In genomic region chr4:40856836-40857362, GRCh38 we compare ENCODE assay signal across 8 cellular contexts.
DNase-seq lines count a peak whose midpoint lies in the region; ATAC-seq and TF ChIP-seq lines count a peak whose summit lies in the region.

No MANE protein-coding gene starts in this region.

- H2AK5ac ChIP-seq in trophoblast cell (ENCODE audit: low read length), result no peak overlapping the region

- no peak overlapping the region for H3K14ac ChIP-seq in trophoblast cell (ENCODE audit: low read length)

- no peak overlapping the region for H2AFZ ChIP-seq in trophoblast cell (ENCODE audit: insufficient read depth, low read length, poor library complexity)

- no peak for TF ChIP-seq POLR2A in vagina (IDR thresholded peaks at IDR 0.05)

- no peak overlapping the region for H3K23ac ChIP-seq in trophoblast cell (ENCODE audit: low read length)

- CTCF ChIA-PET in AG04449 (lab: Yijun Ruan, JAX), result interaction anchor here (2.0 to 3.1 kb wide), 2 partner anchors 16 kb away, joined by 7 to 24 read pairs; no protein-coding TSS in a partner anchor

- H3K9ac ChIP-seq in trophoblast cell (ENCODE audit: low read length), result no peak overlapping the region

- peak; percentile 92 for ATAC-seq in GM19035 (IDR thresholded peaks at IDR 0.05; ENCODE audit: unreplicated experiment)
- ATAC-seq in HG03196 (IDR thresholded peaks at IDR 0.05; ENCODE audit: unreplicated experiment), result peak; percentile 83
- peak; percentile 99 for ATAC-seq in Right ventricle myocardium superior (ENCODE audit: poor library complexity)

- H4K12ac ChIP-seq in trophoblast cell (ENCODE audit: low read depth, low read length), result no peak overlapping the region

- no peak overlapping the region for H2BK12ac ChIP-seq in trophoblast cell (ENCODE audit: low read length)

- TF ChIP-seq CTCF in AG04449 (IDR thresholded peaks at IDR 0.05; ENCODE audit: insufficient read depth, low read length, missing control alignments) (no peak), vagina (IDR thresholded peaks at IDR 0.05) (no peak)

- H3K36me3 ChIP-seq in trophoblast cell (ENCODE audit: control insufficient read depth in 1 of 2, insufficient read depth in 2 of 2, low read length in 2 of 2) (peaks cover 3 to 13% of the 10 kb centered on the region in 2 experiments), vagina (no peaks in the 10 kb centered on the region)

- H3K4me3 ChIP-seq in AG04449 (ENCODE audit: low read depth, low read length) (peak overlapping the region; percentile 48), trophoblast cell (ENCODE audit: low read depth, low read length) (peak overlapping the region; percentile 63), vagina (peak overlapping the region; percentile 21 to 34)

- H2BK120ac ChIP-seq in trophoblast cell (ENCODE audit: insufficient read depth, low read length, poor library complexity), result no peak overlapping the region

- no peak overlapping the region for H4K8ac ChIP-seq in trophoblast cell (ENCODE audit: low read depth, low read length)

- no peak overlapping the region for H4K91ac ChIP-seq in trophoblast cell (ENCODE audit: low read depth, low read length)

- H3K4me2 ChIP-seq in trophoblast cell (ENCODE audit: low read length), result peak overlapping the region; percentile 86

- no peak overlapping the region for H3K18ac ChIP-seq in trophoblast cell (ENCODE audit: low read length)

- POLR2A ChIA-PET in AG04449 (lab: Yijun Ruan, JAX), result no interaction called here

- H3K27me3 ChIP-seq in trophoblast cell (ENCODE audit: insufficient read depth, low read length) (no peaks in the 10 kb centered on the region), vagina (no peaks in the 10 kb centered on the region)

- no peaks in the 10 kb centered on the region for H3K79me1 ChIP-seq in trophoblast cell (ENCODE audit: low read length)

- H3K27ac ChIP-seq in trophoblast cell (ENCODE audit: low read depth, low read length) (no peak overlapping the region), vagina (no peak overlapping the region)

- no peak overlapping the region for H2BK5ac ChIP-seq in trophoblast cell (ENCODE audit: low read depth, low read length, poor library complexity)

- H3K4me1 ChIP-seq in trophoblast cell (ENCODE audit: control insufficient read depth in 1 of 2, insufficient read depth in 2 of 2, low read length in 2 of 2) (peaks cover 4% of the 10 kb centered on the region in 2 experiments), vagina (peaks cover 6% of the 10 kb centered on the region)

- DNase-seq in AG04449 (ENCODE audit: low read depth, low spot score) (no peak), NOMO-1 treated with DMSO at 0.1 percent for 48 hours (lab: John Stamatoyannopoulos, UW; ENCODE audit: unreplicated experiment) (peak; percentile 55), Right ventricle myocardium superior (peak; percentile 84), trophoblast cell (peak; percentile 63 to 82), vagina (ENCODE audit: extremely low spot score in 2 of 2) (no peak)
- DNase-seq in activated naive CD4-positive, alpha-beta T cell treated with Interleukin-2 at 50 U/mL for 16 hours, result peak; percentile 40

- H3K4ac ChIP-seq in trophoblast cell (ENCODE audit: low read depth, low read length), result no peak overlapping the region

- WGBS in trophoblast cell (ENCODE audit: extremely low coverage, insufficient coverage, insufficient read length), result no CpG with 5 or more reads among the region's 51 CpGs

- intact Hi-C loops in Right ventricle myocardium superior (cut with DNase I), result no loop called here
- intact Hi-C loops in vagina (cut with DNase I), result no loop called here

- H3K9me3 ChIP-seq in trophoblast cell (ENCODE audit: insufficient read depth, low read depth, low read length) (no peaks in the 10 kb centered on the region), vagina (no peaks in the 10 kb centered on the region)

- no peaks in the 10 kb centered on the region for H3K79me2 ChIP-seq in trophoblast cell (ENCODE audit: control insufficient read depth, insufficient read depth, low read length, poor library complexity)

Comparison
In these comparisons a context has a peak if more than half of its experiments do, and no peak if none do; other contexts are left out.
1. DNase-seq: peak in NOMO-1 treated with DMSO at 0.1 percent for 48 hours (single experiment), activated naive CD4-positive, alpha-beta T cell treated with Interleukin-2 at 50 U/mL for 16 hours (single experiment), Right ventricle myocardium superior (single experiment) and trophoblast cell (2 of 2); none in AG04449 (single experiment) and vagina (0 of 2).
2. Peak in every context shown above with its lines, with median percentiles within 50 percentile points of each other: H3K4me3 ChIP-seq and ATAC-seq.